ENCODE assay signal across 22 cellular contexts in the genomic region with DNA sequence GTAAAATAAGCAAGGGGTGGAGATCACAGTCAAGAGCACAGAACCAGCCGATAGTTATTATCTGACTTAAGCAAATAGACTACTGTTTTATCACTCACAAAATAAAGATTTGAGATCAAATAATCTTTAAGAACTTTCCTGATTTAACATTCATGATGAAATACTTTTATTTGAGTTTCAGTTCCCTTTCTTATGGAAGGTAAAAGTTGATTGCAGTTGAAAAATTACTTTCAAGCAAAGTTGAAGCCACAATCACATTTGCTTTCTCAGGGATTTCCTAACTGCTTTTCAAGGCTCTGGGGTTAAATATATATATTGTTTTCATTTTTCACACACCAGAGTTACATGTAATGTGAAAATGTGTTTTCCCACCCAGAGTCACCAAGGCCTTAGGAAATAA.
"Had no signal": no experiment of that assay in that cellular context is flagged by ENCODE, and none has a peak within 500 bp of the region (broad histone marks: within the 10 kb centered on the region; RNA-seq: fewer than 3 reads in every experiment).

No MANE protein-coding gene starts in this region.

- DNase-seq: dermis blood vessel endothelial cell; effector memory CD8-positive, alpha-beta T cell; erythroblast; esophagus squamous epithelium; foreskin melanocyte; glutamatergic neuron; heart right ventricle; hippocampal formation; left cardiac atrium; left lung; mesenchymal stem cell; naive thymus-derived CD4-positive, alpha-beta T cell; right lobe of liver; small intestine; stimulated activated CD4-positive, alpha-beta T cell treated with anti-CD3 and anti-CD28 coated beads, Interleukin-15, amount 100 ng/mL, for 24 hours; stimulated activated CD4-positive, alpha-beta T cell treated with anti-CD3 and anti-CD28 coated beads, Interleukin-2, amount 100 ng/mL, for 48 hours; stimulated activated naive B cell treated with anti-CD40 and anti-IgM and Interleukin-4, amounts not matched to agents 10 μg/mL and 1 μg/mL and 100 μg/mL, for 72 hours; upper lobe of left lung had no signal

- H3K79me2 ChIP-seq: parathyroid adenoma had no signal

- H3K4me2 ChIP-seq: neural progenitor cell had no signal

- H3K4me1 ChIP-seq: esophagus squamous epithelium, heart right ventricle, left lung, neural progenitor cell, parathyroid adenoma, right lobe of liver, tibial nerve, upper lobe of left lung had no signal

- H3K4me3 ChIP-seq: esophagus squamous epithelium, heart right ventricle, left lung, neural progenitor cell, right lobe of liver, thoracic aorta, tibial nerve, upper lobe of left lung had no signal

- ATAC-seq: effector memory CD8-positive, alpha-beta T cell; heart right ventricle; left cardiac atrium; left lung; naive thymus-derived CD4-positive, alpha-beta T cell; right lobe of liver; stimulated activated naive B cell treated with anti-CD40 and anti-IgM and Interleukin-4, amounts not matched to agents 10 μg/mL and 1 μg/mL and 100 μg/mL, for 72 hours had no signal

- H3K9me3 ChIP-seq: esophagus squamous epithelium, heart right ventricle, left lung, right lobe of liver, thoracic aorta, tibial nerve, upper lobe of left lung had no signal

- H3K9ac ChIP-seq: neural progenitor cell, parathyroid adenoma had no signal

- H3K36me3 ChIP-seq: esophagus squamous epithelium, heart right ventricle, left lung, neural progenitor cell, right lobe of liver, thoracic aorta, tibial nerve, upper lobe of left lung had no signal

- H3K27me3 ChIP-seq: esophagus squamous epithelium, heart right ventricle, left lung, neural progenitor cell, right lobe of liver, tibial nerve, upper lobe of left lung had no signal

- H2AFZ ChIP-seq: neural progenitor cell, parathyroid adenoma had no signal

- H3K27ac ChIP-seq: esophagus squamous epithelium, heart right ventricle, left lung, neural progenitor cell, parathyroid adenoma, right lobe of liver, thoracic aorta, tibial nerve, upper lobe of left lung had no signal
